ENCODE assay signal across 27 cellular contexts in the genomic region with DNA sequence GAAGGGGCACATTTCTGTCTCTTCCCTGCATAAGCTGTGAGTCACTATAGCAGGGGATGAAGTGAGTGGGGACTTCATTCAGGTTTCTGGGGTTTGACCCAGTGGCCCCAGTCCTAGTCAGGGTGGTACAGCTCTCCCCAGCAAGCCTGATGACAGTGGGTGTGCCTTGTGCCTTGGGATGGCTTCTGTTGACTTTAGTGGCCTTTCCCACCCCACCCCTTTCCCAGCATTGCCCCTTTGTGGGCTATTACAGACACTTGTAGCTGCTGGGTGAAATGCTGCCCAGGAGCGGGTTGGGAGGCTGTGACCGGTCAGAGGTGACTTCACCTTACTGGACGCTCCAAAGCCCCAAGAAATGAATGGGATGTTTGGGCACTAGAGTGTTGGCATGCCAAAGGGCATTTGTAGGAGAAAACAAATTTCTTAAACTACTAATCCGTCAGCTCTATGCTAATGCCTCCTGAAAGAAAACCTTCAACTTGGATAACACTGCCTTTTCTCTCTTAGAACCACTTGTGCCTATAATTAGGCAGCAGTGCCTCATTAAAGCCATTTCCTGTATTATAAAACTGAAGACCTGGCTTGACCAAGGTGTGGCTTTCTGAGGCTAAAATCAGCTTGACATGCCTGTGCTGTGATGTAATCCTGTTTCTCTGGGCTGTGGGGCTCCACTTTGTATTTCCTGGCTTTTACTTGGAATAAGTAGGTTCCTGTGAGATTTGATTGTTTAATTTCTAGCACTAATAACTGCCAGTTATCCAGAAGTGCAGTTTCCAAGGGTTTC.
DNase-seq lines count a peak whose midpoint lies in the region; ATAC-seq, FAIRE-seq and TF ChIP-seq lines count a peak whose summit lies in the region.
"Had no signal": no experiment of that assay in that cellular context is flagged by ENCODE, and none has a peak within 500 bp of the region (broad histone marks: within the 10 kb centered on the region; RNA-seq: fewer than 3 reads in every experiment).

No MANE protein-coding gene starts in this region.

- dilution Hi-C loops in mammary epithelial cell (cut with HindIII; ENCODE audit: low sequenced_read_pairs): no loop called here

- WGBS in mammary epithelial cell (ENCODE audit: low coverage, missing lambda C conversion rate): 83% methylated on average over 4 of the region's 4 CpGs

- H3K27me3 Mint-ChIP-seq in MCF 10A (ENCODE audit: insufficient read depth, unreplicated experiment) (no peaks in the 10 kb centered on the region), astrocyte (ENCODE audit: low read depth, unreplicated experiment) (peaks cover 15% of the 10 kb centered on the region)
- H3K27me3 Mint-ChIP-seq in stimulated activated naive B cell treated with anti-CD40 and anti-IgM and Interleukin-4, amounts not matched to agents 10 μg/mL and 1 μg/mL and 100 μg/mL, for 72 hours: peaks cover 2 to 3% of the 10 kb centered on the region in 2 donors

- H3K36me3 Mint-ChIP-seq in MCF 10A (ENCODE audit: insufficient read depth, unreplicated experiment): no peaks in the 10 kb centered on the region
- H3K36me3 Mint-ChIP-seq in astrocyte (ENCODE audit: low read depth, unreplicated experiment): no peaks in the 10 kb centered on the region
- H3K36me3 Mint-ChIP-seq in stimulated activated naive B cell treated with anti-CD40 and anti-IgM and Interleukin-4, amounts not matched to agents 10 μg/mL and 1 μg/mL and 100 μg/mL, for 72 hours: no peaks in the 10 kb centered on the region
- H3K36me3 Mint-ChIP-seq: activated naive CD4-positive, alpha-beta T cell treated with anti-CD3 and anti-CD28 coated beads, Interleukin-2, amount 10 ng/mL, durations not matched to agents 7 days and 5 days; naive B cell had no signal

- peaks cover 23% of the 10 kb centered on the region for H3K4me1 ChIP-seq in mammary epithelial cell (ENCODE audit: insufficient read depth, low read length)
- H3K4me1 ChIP-seq in astrocyte (ENCODE audit: insufficient read depth, low read length): peaks cover 6% of the 10 kb centered on the region
- H3K4me1 ChIP-seq: psoas muscle had no signal

- in situ Hi-C loops in mammary epithelial cell (cut with MboI; ENCODE audit: low sequenced_read_pairs in 2 of 2): no loop called here

- H4K20me1 ChIP-seq in mammary epithelial cell (ENCODE audit: insufficient read depth, low read length): no peaks in the 10 kb centered on the region
- H4K20me1 ChIP-seq in astrocyte (ENCODE audit: insufficient read depth, low read length): no peaks in the 10 kb centered on the region

- H3K4me2 ChIP-seq in mammary epithelial cell (ENCODE audit: insufficient read depth, low read depth, low read length) (peak overlapping the region; percentile 50), astrocyte (ENCODE audit: low read length) (no peak overlapping the region)

- H3K36me3 ChIP-seq in mammary epithelial cell (ENCODE audit: insufficient read depth, low read length) (no peaks in the 10 kb centered on the region), astrocyte (ENCODE audit: insufficient read depth, low read length) (no peaks in the 10 kb centered on the region)

- ATAC-seq in left colon: peak; percentile 84
- ATAC-seq in stimulated activated naive B cell treated with anti-CD40 and anti-IgM and Interleukin-4, amounts not matched to agents 10 μg/mL and 1 μg/mL and 100 μg/mL, for 72 hours (replicated peaks): no peak
- ATAC-seq: HCT116, psoas muscle, Right ventricle myocardium inferior had no signal

- H2AFZ ChIP-seq in mammary epithelial cell (ENCODE audit: low read depth, low read length) (peak overlapping the region; percentile 44), astrocyte (ENCODE audit: low read depth, low read length) (no peak overlapping the region)

- H3K4me3 ChIP-seq in mammary epithelial cell (replicated peaks in 1 of 3; ENCODE audit: insufficient read depth in 1 of 3, low read depth in 2 of 3, low read length in 3 of 3): no peak overlapping the region
- no peak overlapping the region for H3K4me3 ChIP-seq in astrocyte (ENCODE audit: insufficient read depth, low read depth, low read length)
- H3K4me3 ChIP-seq: psoas muscle, skin epidermis had no signal

- peaks cover 7% of the 10 kb centered on the region for H3K4me1 Mint-ChIP-seq in MCF 10A (ENCODE audit: insufficient read depth, unreplicated experiment)
- peaks cover 47% of the 10 kb centered on the region for H3K4me1 Mint-ChIP-seq in astrocyte (ENCODE audit: low read depth, unreplicated experiment)
- no peaks in the 10 kb centered on the region for H3K4me1 Mint-ChIP-seq in stimulated activated naive B cell treated with anti-CD40 and anti-IgM and Interleukin-4, amounts not matched to agents 10 μg/mL and 1 μg/mL and 100 μg/mL, for 72 hours
- H3K4me1 Mint-ChIP-seq: activated B cell treated with CpG ODN at 0.5 μM for 24 hours; activated naive CD4-positive, alpha-beta T cell treated with anti-CD3 and anti-CD28 coated beads, Interleukin-2, amount 10 ng/mL, durations not matched to agents 7 days and 5 days; naive B cell had no signal

- H3K27ac Mint-ChIP-seq in MCF 10A (ENCODE audit: low read depth, unreplicated experiment) (no peak overlapping the region), astrocyte (ENCODE audit: unreplicated experiment) (peak overlapping the region; percentile 18)
- H3K27ac Mint-ChIP-seq in stimulated activated naive B cell treated with anti-CD40 and anti-IgM and Interleukin-4, amounts not matched to agents 10 μg/mL and 1 μg/mL and 100 μg/mL, for 72 hours: no peak overlapping the region
- H3K27ac Mint-ChIP-seq: activated B cell treated with CpG ODN at 0.5 μM for 24 hours; activated naive CD4-positive, alpha-beta T cell treated with anti-CD3 and anti-CD28 coated beads, Interleukin-2, amount 10 ng/mL, durations not matched to agents 7 days and 5 days; activated T-helper 1 cell treated with anti-CD3 and anti-CD28 coated beads, Interleukin-12 subunit alpha, Interleukin-12 subunit beta, Interleukin-2, Interleukin-4 antibody, amounts not matched to agents 30 ng/mL and 10 ng/mL and 1 ng/mL, durations not matched to agents 14 hours and 24 hours and 36 hours had no signal

- H3K27me3 ChIP-seq in mammary epithelial cell (ENCODE audit: insufficient read depth, low read length): no peaks in the 10 kb centered on the region
- peaks cover 6% of the 10 kb centered on the region for H3K27me3 ChIP-seq in astrocyte (ENCODE audit: insufficient read depth, low read length)

- no peak for FAIRE-seq in astrocyte (lab: Jason Lieb, UNC)
- no peak for FAIRE-seq in urothelium cell line (lab: Jason Lieb, UNC)

- H3K9me3 ChIP-seq in mammary epithelial cell (replicated peaks; ENCODE audit: insufficient read depth, low read length) (no peaks in the 10 kb centered on the region), astrocyte (ENCODE audit: insufficient read depth, low read depth, low read length) (no peaks in the 10 kb centered on the region)
- H3K9me3 ChIP-seq: psoas muscle had no signal

- BruUV-seq in mammary epithelial cell (replicated peaks; lab: Mats Ljungman, UMichigan): no TSS peak
- BruUV-seq in MCF 10A (replicated peaks; lab: Mats Ljungman, UMichigan): no TSS peak

- H3K9ac ChIP-seq in mammary epithelial cell (ENCODE audit: insufficient read depth, low read length) (no peak overlapping the region), astrocyte (ENCODE audit: low read length) (no peak overlapping the region)

- CTCF ChIA-PET in mammary epithelial cell (lab: Charles Lee; ENCODE audit: low non-redundant PET) (no interaction called here), MCF 10A (lab: Yijun Ruan, JAX) (interaction anchor here (0.6 to 2.3 kb wide), 7 partner anchors 10 to 249 kb away, joined by 3 to 8 read pairs (median 4); no protein-coding TSS in a partner anchor)

- no peak overlapping the region for H3K4me3 Mint-ChIP-seq in MCF 10A (ENCODE audit: unreplicated experiment)
- H3K4me3 Mint-ChIP-seq in astrocyte (ENCODE audit: unreplicated experiment): no peak overlapping the region
- H3K4me3 Mint-ChIP-seq in stimulated activated naive B cell treated with anti-CD40 and anti-IgM and Interleukin-4, amounts not matched to agents 10 μg/mL and 1 μg/mL and 100 μg/mL, for 72 hours: no peak overlapping the region
- H3K4me3 Mint-ChIP-seq: activated B cell treated with CpG ODN at 0.5 μM for 24 hours; activated naive CD4-positive, alpha-beta T cell treated with anti-CD3 and anti-CD28 coated beads, Interleukin-2, amount 10 ng/mL, durations not matched to agents 7 days and 5 days; activated T-helper 1 cell treated with anti-CD3 and anti-CD28 coated beads, Interleukin-12 subunit alpha, Interleukin-12 subunit beta, Interleukin-2, Interleukin-4 antibody, amounts not matched to agents 30 ng/mL and 10 ng/mL and 1 ng/mL, durations not matched to agents 14 hours and 24 hours and 36 hours; endodermal cell; naive B cell had no signal

- H3K79me2 ChIP-seq in mammary epithelial cell (ENCODE audit: insufficient read depth, low read length) (no peaks in the 10 kb centered on the region), astrocyte (ENCODE audit: insufficient read depth, low read length) (no peaks in the 10 kb centered on the region)

- H3K27ac ChIP-seq in mammary epithelial cell (ENCODE audit: insufficient read depth, low read depth, low read length) (no peak overlapping the region), astrocyte (ENCODE audit: low read depth, low read length) (no peak overlapping the region)
- H3K27ac ChIP-seq: psoas muscle, skin epidermis had no signal

- DNase-seq in mammary epithelial cell: peak; percentile 47
- DNase-seq in MCF 10A (ENCODE audit: unreplicated experiment): no peak
- DNase-seq in astrocyte (ENCODE audit: low read depth): no peak
- no peak for DNase-seq in left colon
- DNase-seq in urothelium cell line (ENCODE audit: low spot score): peak; percentile 51
- no peak for DNase-seq in stimulated activated naive B cell treated with anti-CD40 and anti-IgM and Interleukin-4, amounts not matched to agents 10 μg/mL and 1 μg/mL and 100 μg/mL, for 72 hours
- DNase-seq in stimulated activated CD4-positive, alpha-beta T cell treated with anti-CD3 and anti-CD28 coated beads, Interleukin-15, amount 100 ng/mL, for 24 hours: no peak
- DNase-seq in NCI-H1694 treated with DMSO at 0.1 percent for 48 hours (lab: John Stamatoyannopoulos, UW): no peak
- DNase-seq: activated B cell treated with CpG ODN at 0.5 μM for 24 hours; activated CD4-positive, alpha-beta T cell treated with anti-CD3 and anti-CD28 coated beads, Interleukin-2, amount 50 U/mL, for 4 hours; activated naive CD4-positive, alpha-beta T cell treated with anti-CD3 and anti-CD28 coated beads, Interleukin-2, amount 10 ng/mL, durations not matched to agents 7 days and 5 days; amniotic stem cell; endodermal cell; IMR-90; kidney glomerular epithelial cell; naive B cell; NCI-H1436 treated with DMSO at 0.1 percent for 48 hours; NCI-H2171 treated with DMSO at 0.1 percent for 48 hours; NCI-H526 treated with DMSO at 0.1 percent for 48 hours; psoas muscle; stimulated activated CD4-positive, alpha-beta T cell treated with anti-CD3 and anti-CD28 coated beads, Interleukin-2, amount 100 ng/mL, for 48 hours; stimulated activated naive CD4-positive, alpha-beta T cell; T1000 had no signal

- POLR2A ChIA-PET in MCF 10A (lab: Yijun Ruan, JAX): interaction anchor here (0.8 to 1.9 kb wide), 2 partner anchors 9 to 13 kb away, joined by 3 to 6 read pairs; no protein-coding TSS in a partner anchor

- TF ChIP-seq CTCF in mammary epithelial cell (conservative IDR thresholded peaks at IDR 0.05 in 1 of 2, IDR thresholded peaks at IDR 0.05 in 1 of 2; ENCODE audit: extremely low read depth in 1 of 2, insufficient read depth in 1 of 2, low read depth in 1 of 2, low read length in 2 of 2) (no peak), MCF 10A (IDR thresholded peaks at IDR 0.05; ENCODE audit: unreplicated experiment) (no peak), astrocyte (IDR thresholded peaks at IDR 0.05; ENCODE audit: insufficient read depth, low read depth, low read length) (no peak)

- H3K9me3 Mint-ChIP-seq in MCF 10A (ENCODE audit: unreplicated experiment) (no peaks in the 10 kb centered on the region), astrocyte (ENCODE audit: unreplicated experiment) (peaks cover 4% of the 10 kb centered on the region)
- no peaks in the 10 kb centered on the region for H3K9me3 Mint-ChIP-seq in stimulated activated naive B cell treated with anti-CD40 and anti-IgM and Interleukin-4, amounts not matched to agents 10 μg/mL and 1 μg/mL and 100 μg/mL, for 72 hours
- H3K9me3 Mint-ChIP-seq: activated B cell treated with CpG ODN at 0.5 μM for 24 hours; activated naive CD4-positive, alpha-beta T cell treated with anti-CD3 and anti-CD28 coated beads, Interleukin-2, amount 10 ng/mL, durations not matched to agents 7 days and 5 days; activated T-helper 1 cell treated with anti-CD3 and anti-CD28 coated beads, Interleukin-12 subunit alpha, Interleukin-12 subunit beta, Interleukin-2, Interleukin-4 antibody, amounts not matched to agents 30 ng/mL and 10 ng/mL and 1 ng/mL, durations not matched to agents 14 hours and 24 hours and 36 hours; endodermal cell had no signal

- intact Hi-C loops in mammary epithelial cell (cut with micrococcal nuclease): no loop called here
- intact Hi-C loops in MCF 10A (cut with micrococcal nuclease): no loop called here
- intact Hi-C loops in left colon (cut with DNase I, micrococcal nuclease): no loop called here

Comparison
In these comparisons a context has a peak if more than half of its experiments do, and no peak if none do; other contexts are left out.
1. DNase-seq: peak in mammary epithelial cell (single experiment) and urothelium cell line (single experiment); none in MCF 10A (single experiment), astrocyte (single experiment), left colon (0 of 2), stimulated activated naive B cell treated with anti-CD40 and anti-IgM and Interleukin-4, amounts not matched to agents 10 μg/mL and 1 μg/mL and 100 μg/mL, for 72 hours (single experiment), stimulated activated CD4-positive, alpha-beta T cell treated with anti-CD3 and anti-CD28 coated beads, Interleukin-15, amount 100 ng/mL, for 24 hours (single experiment) and NCI-H1694 treated with DMSO at 0.1 percent for 48 hours (single experiment).